27 cellular contexts compared by ENCODE assay signal in the genomic region with DNA sequence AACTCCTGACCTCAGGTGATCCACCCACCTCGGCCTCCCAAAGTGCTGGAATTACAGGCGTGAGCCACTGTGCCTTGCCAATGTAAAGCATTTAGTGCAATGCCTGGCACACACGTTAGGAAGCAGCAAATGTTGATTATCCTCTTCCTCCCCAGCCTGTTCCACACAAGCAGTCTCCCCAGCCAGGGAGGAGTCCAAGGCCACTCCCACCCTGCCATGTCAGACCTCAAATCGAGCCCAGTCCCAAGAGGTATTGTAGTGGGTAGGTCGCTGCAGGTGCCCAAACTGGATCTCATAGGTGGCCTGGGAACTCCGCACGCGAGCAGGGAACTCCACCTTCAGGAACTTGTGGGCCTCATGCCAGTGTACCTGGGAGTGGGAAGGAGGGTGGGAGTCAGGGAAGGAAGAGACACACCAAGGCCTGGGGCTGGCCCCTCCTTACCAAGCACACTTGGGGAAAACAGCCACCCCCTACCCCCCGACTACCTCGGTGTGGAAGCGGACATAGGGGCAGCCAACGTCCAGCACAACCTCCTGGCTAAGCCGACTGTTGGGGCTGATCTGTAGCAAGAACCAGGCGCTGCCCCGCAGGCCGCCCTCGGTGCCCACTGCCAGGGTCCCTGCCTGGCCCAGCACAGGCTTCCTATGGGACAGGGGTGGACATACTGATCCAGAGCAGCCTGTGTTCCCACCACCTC.
"Had no signal": no experiment of that assay in that cellular context is flagged by ENCODE, and none has a peak within 500 bp of the region (broad histone marks: within the 10 kb centered on the region; RNA-seq: fewer than 3 reads in every experiment).

No MANE protein-coding gene starts in this region.

- H3K27me3 Mint-ChIP-seq: activated naive CD8-positive, alpha-beta T cell treated with anti-CD3 and anti-CD28 coated beads, Interleukin-2, amount 50 U/mL, for 24 hours; T-helper 17 cell had no signal

- H3K4me1 Mint-ChIP-seq: activated naive CD8-positive, alpha-beta T cell treated with anti-CD3 and anti-CD28 coated beads, Interleukin-2, amount 50 U/mL, for 24 hours; WTC11 had no signal

- H3K4me3 Mint-ChIP-seq: activated naive CD8-positive, alpha-beta T cell treated with anti-CD3 and anti-CD28 coated beads, Interleukin-2, amount 50 U/mL, for 24 hours; T-helper 17 cell; WTC11 had no signal

- DNase-seq: activated CD4-positive, alpha-beta T cell treated with anti-CD3 and anti-CD28 coated beads for 48 hours; activated CD4-positive, alpha-beta T cell treated with anti-CD3 and anti-CD28 coated beads, Interleukin-2, amount 50 U/mL, for 4 hours; activated CD4-positive, CD25-positive, alpha-beta regulatory T cell treated with anti-CD3 and anti-CD28 coated beads, Interleukin-2, amount 50 U/mL, for 72 hours; activated CD8-positive, alpha-beta memory T cell treated with anti-CD3 and anti-CD28 coated beads for 24 hours; activated naive CD4-positive, alpha-beta T cell treated with Interleukin-2 at 50 U/mL for 16 hours; activated naive CD8-positive, alpha-beta T cell treated with anti-CD3 and anti-CD28 coated beads, Interleukin-2, amount 50 U/mL, for 24 hours; activated T-cell treated with anti-CD3 and anti-CD28 coated beads, Interleukin-2, amount 50 U/mL, for 48 hours; amniotic stem cell; body of pancreas; central memory CD4-positive, alpha-beta T cell; Karpas-422; MM.1S; NCI-H1105; NCI-H1436; NCI-H1694 treated with DMSO at 0.1 percent for 48 hours; NCI-H2029 treated with DMSO at 0.1 percent for 48 hours; NCI-H446; NCI-H524; PC-3; SIG-M5; T-helper 17 cell; T-helper 9 cell had no signal

- H3K9me3 ChIP-seq: ascending aorta, body of pancreas had no signal

- H3K4me1 ChIP-seq: ascending aorta, body of pancreas had no signal

- FAIRE-seq: RCC 7860 had no signal

- H3K9me3 Mint-ChIP-seq: activated naive CD4-positive, alpha-beta T cell treated with anti-CD3 and anti-CD28 coated beads, Interleukin-2, amount 50 U/mL, for 72 hours; activated naive CD8-positive, alpha-beta T cell treated with anti-CD3 and anti-CD28 coated beads, Interleukin-2, amount 50 U/mL, for 24 hours; activated T-helper 2 cell treated with anti-CD3 and anti-CD28 coated beads, Interferon-gamma antibody, Interleukin-2, Interleukin-4, amounts not matched to agents 10 μg/mL and 5 μg/mL and 100 μg/mL, durations not matched to agents 14 hours and 24 hours and 36 hours; WTC11 had no signal

- H3K27ac ChIP-seq: ascending aorta, body of pancreas had no signal

- H3K27ac Mint-ChIP-seq: activated naive CD8-positive, alpha-beta T cell treated with anti-CD3 and anti-CD28 coated beads, Interleukin-2, amount 50 U/mL, for 24 hours; activated T-helper 2 cell treated with anti-CD3 and anti-CD28 coated beads, Interferon-gamma antibody, Interleukin-2, Interleukin-4, amounts not matched to agents 10 μg/mL and 5 μg/mL and 100 μg/mL, durations not matched to agents 14 hours and 24 hours and 36 hours; T-helper 17 cell; WTC11 had no signal

- H3K27me3 ChIP-seq: ascending aorta, body of pancreas had no signal

- H3K36me3 Mint-ChIP-seq: activated naive CD4-positive, alpha-beta T cell treated with anti-CD3 and anti-CD28 coated beads, Interleukin-2, amount 50 U/mL, for 72 hours had no signal

- H3K4me3 ChIP-seq: ascending aorta, body of pancreas had no signal
